Comparison of ENCODE assay signal across 1 cellular context in genomic region chr3:37442397-37442796, GRCh38.
TF ChIP-seq lines count a peak whose summit lies in the region.

No MANE protein-coding gene starts in this region.

TF ChIP-seq in K562, 482 proteins besides CTCF, POLR2A, EP300 and RAD21:
- TF ChIP-seq MCM3 (IDR thresholded peaks at IDR 0.05), result no peak
- TF ChIP-seq RBM17 (IDR thresholded peaks at IDR 0.05; ENCODE audit: borderline replicate concordance, low read depth, low read length), result no peak
- TF ChIP-seq POU5F1 (IDR thresholded peaks at IDR 0.05; ENCODE audit: borderline replicate concordance, low read depth, low read length, partially characterized antibody), result no peak
- TF ChIP-seq THRA (IDR thresholded peaks at IDR 0.05), result no peak
- peak; percentile 11; the same call in 1 of the 2 replicates for TF ChIP-seq TAL1 (IDR thresholded peaks at IDR 0.05)
- no peak for TF ChIP-seq RUNX1 (IDR thresholded peaks at IDR 0.05; ENCODE audit: low read depth)
- TF ChIP-seq ZFP30 (CRISPR knock-in tag; IDR thresholded peaks at IDR 0.05; ENCODE audit: borderline replicate concordance), result no peak
- no peak for TF ChIP-seq ZFP1 (CRISPR knock-in tag; IDR thresholded peaks at IDR 0.05)
- TF ChIP-seq MXD1 (CRISPR knock-in tag; IDR thresholded peaks at IDR 0.05; ENCODE audit: borderline replicate concordance, poor library complexity, severe bottlenecking), result no peak
- TF ChIP-seq ZEB2 (IDR thresholded peaks at IDR 0.05), result no peak
- TF ChIP-seq CBFA2T2 (conservative IDR thresholded peaks at IDR 0.05), result 0 out of 2 replicates have a peak, but pooled peaks have one; percentile 10
- TF ChIP-seq TBP (optimal IDR thresholded peaks at IDR 0.05; ENCODE audit: low read depth, low read length), result no peak
- TF ChIP-seq CBFA2T3 (IDR thresholded peaks at IDR 0.05), result peak; percentile 41; the same call in 1 of the 2 replicates
- no peak for TF ChIP-seq RNF219 (CRISPR knock-in tag; IDR thresholded peaks at IDR 0.05)
- no peak for TF ChIP-seq POLR2H (tag; IDR thresholded peaks at IDR 0.05; ENCODE audit: low read depth)
- no peak for TF ChIP-seq PML (IDR thresholded peaks at IDR 0.05; ENCODE audit: low read length)
- no peak for TF ChIP-seq HCFC1 (IDR thresholded peaks at IDR 0.05; ENCODE audit: low read depth, low read length)
- no peak for TF ChIP-seq NFE2L1 (tag; IDR thresholded peaks at IDR 0.05; ENCODE audit: borderline replicate concordance, low read depth)
- TF ChIP-seq RBM25 (IDR thresholded peaks at IDR 0.05; ENCODE audit: low read depth, low read length, severe bottlenecking), result no peak
- TF ChIP-seq PATZ1 (CRISPR knock-in tag; IDR thresholded peaks at IDR 0.05; ENCODE audit: borderline replicate concordance), result no peak
- TF ChIP-seq CHD4 (IDR thresholded peaks at IDR 0.05; ENCODE audit: insufficient read depth, insufficient replicate concordance, low read depth, low read length, poor library complexity, severe bottlenecking), result no peak
- no peak for TF ChIP-seq ZNF561 (CRISPR knock-in tag; conservative IDR thresholded peaks at IDR 0.05)
